13 cellular contexts compared by ENCODE assay signal in the genomic region with DNA sequence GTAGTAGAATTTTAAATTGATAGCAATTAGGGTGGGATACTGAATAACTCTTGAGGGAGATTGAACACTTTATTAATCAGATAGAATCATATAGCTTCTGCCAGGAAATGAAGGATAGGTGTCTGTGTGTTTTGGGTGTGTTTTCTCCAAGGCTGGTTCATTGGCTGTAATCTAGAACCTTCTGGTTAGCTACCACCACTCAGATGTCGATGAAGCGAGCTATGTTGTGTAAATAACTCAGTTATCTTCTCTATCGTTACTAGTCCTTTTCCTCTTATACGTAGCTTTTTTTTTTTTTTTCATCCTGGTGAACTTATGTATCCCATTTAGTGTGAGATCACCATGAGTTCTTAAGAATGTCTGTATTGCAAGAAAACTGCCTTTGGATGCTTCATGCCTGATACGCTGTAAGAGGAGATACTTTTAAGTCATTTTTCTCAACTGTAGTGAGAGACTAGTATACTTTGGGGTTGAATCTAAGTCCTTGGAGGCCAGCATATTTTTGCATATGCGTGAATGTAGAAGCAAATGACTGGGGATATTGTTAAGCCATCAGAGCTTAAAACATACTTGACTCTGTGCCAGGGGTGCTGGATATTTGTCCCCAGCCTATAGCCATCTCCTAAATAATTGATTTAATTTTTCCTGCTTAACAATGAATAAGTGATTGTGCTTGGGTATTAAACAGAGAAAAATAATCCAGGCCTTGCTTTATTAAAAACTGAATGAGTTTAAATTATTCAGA. TPM values are rescaled to one million over a fixed set of nuclear protein-coding genes. Genes with fewer than 3 reads are reported as not detected.
DNase-seq lines count a peak whose midpoint lies in the region; ATAC-seq and TF ChIP-seq lines count a peak whose summit lies in the region.
"Had no signal": no experiment of that assay in that cellular context is flagged by ENCODE, and none has a peak within 500 bp of the region (broad histone marks: within the 10 kb centered on the region; RNA-seq: fewer than 3 reads in every experiment).

No MANE protein-coding gene starts in this region.

- TF ChIP-seq CTCF in DOHH2 (IDR thresholded peaks at IDR 0.05; ENCODE audit: low read depth, low read length, poor library complexity, severe bottlenecking) (no peak), Loucy (conservative IDR thresholded peaks at IDR 0.05; ENCODE audit: low read length) (no peak), SK-N-SH (IDR thresholded peaks at IDR 0.05) (no peak)

- H3K79me2 ChIP-seq in DOHH2 (ENCODE audit: control insufficient read depth, low read length) = peaks cover 54% of the 10 kb centered on the region
- H3K79me2 ChIP-seq in Loucy (ENCODE audit: insufficient read depth, low read length) = peaks cover 85% of the 10 kb centered on the region
- H3K79me2 ChIP-seq in SK-N-SH (ENCODE audit: insufficient read depth) = peaks cover 18% of the 10 kb centered on the region

- no peak for DNase-seq in central memory CD8-positive, alpha-beta T cell (ENCODE audit: low spot score in 2 of 2)
- DNase-seq in NCI-H526 treated with DMSO at 0.1 percent for 48 hours (lab: John Stamatoyannopoulos, UW) (no peak), SK-N-SH (no peak)
- DNase-seq: activated CD4-positive, alpha-beta T cell treated with anti-CD3 and anti-CD28 coated beads for 48 hours; DND-41; H7; MG63; NCI-H524 treated with DMSO at 0.1 percent for 48 hours; nucleus accumbens had no signal

- no peak overlapping the region for H3K9ac ChIP-seq in Loucy (ENCODE audit: low read depth, low read length, poor library complexity, severe bottlenecking)
- no peak overlapping the region for H3K9ac ChIP-seq in skeletal muscle satellite cell (ENCODE audit: low read depth, low read length)
- H3K9ac ChIP-seq in SK-N-SH = no peak overlapping the region

- H3F3A ChIP-seq in DOHH2 (ENCODE audit: control insufficient read depth, insufficient read depth) (peaks cover 22% of the 10 kb centered on the region), Loucy (ENCODE audit: low read depth) (no peaks in the 10 kb centered on the region), SK-N-SH (replicated peaks; ENCODE audit: insufficient read depth) (no peaks in the 10 kb centered on the region)

- H3K36me3 Mint-ChIP-seq in central memory CD8-positive, alpha-beta T cell (ENCODE audit: insufficient read depth) = peaks cover 9% of the 10 kb centered on the region

- peaks cover 96% of the 10 kb centered on the region for H3K4me1 Mint-ChIP-seq in central memory CD8-positive, alpha-beta T cell

- CTCF ChIA-PET in SK-N-SH (lab: Yijun Ruan, JAX) = interaction anchor here (0.6 to 2.9 kb wide), 2 partner anchors 26 to 370 kb away, joined by 3 to 10 read pairs; a partner anchor contains a TSS

- H3K4me3 ChIP-seq in DOHH2 (ENCODE audit: low read length) = peak overlapping the region; percentile 77
- H3K4me3 ChIP-seq in Loucy (ENCODE audit: low read length, poor library complexity, severe bottlenecking) = no peak overlapping the region
- H3K4me3 ChIP-seq in skeletal muscle satellite cell (ENCODE audit: low read length) = peak overlapping the region; percentile 79
- no peak overlapping the region for H3K4me3 ChIP-seq in SK-N-SH (ENCODE audit: low read depth in 2 of 2, low read length in 1 of 2)

- 97% methylated on average over 6 of the region's 6 CpGs for WGBS in SK-N-SH (ENCODE audit: low lambda C conversion rate)

- no peaks in the 10 kb centered on the region for H3K36me3 ChIP-seq in DOHH2 (ENCODE audit: control insufficient read depth, low read length)
- H3K36me3 ChIP-seq in Loucy (ENCODE audit: insufficient read depth, low read length) = no peaks in the 10 kb centered on the region
- no peaks in the 10 kb centered on the region for H3K36me3 ChIP-seq in skeletal muscle satellite cell (ENCODE audit: insufficient read depth, low read length)
- H3K36me3 ChIP-seq in SK-N-SH (replicated peaks in 1 of 2; ENCODE audit: control insufficient read depth in 1 of 2, insufficient read depth in 2 of 2, low read length in 1 of 2) = no peaks in the 10 kb centered on the region
- H3K36me3 ChIP-seq: MG63 had no signal

- H3K9me2 ChIP-seq in DOHH2 (replicated peaks; ENCODE audit: control insufficient read depth, low read length) = no peaks in the 10 kb centered on the region
- H3K9me2 ChIP-seq in Loucy (replicated peaks; ENCODE audit: low read depth, low read length) = no peaks in the 10 kb centered on the region
- H3K9me2 ChIP-seq in SK-N-SH = no peaks in the 10 kb centered on the region

- no peak overlapping the region for H2AFZ ChIP-seq in Loucy (ENCODE audit: low read length)
- H2AFZ ChIP-seq in SK-N-SH (ENCODE audit: low read depth) = no peak overlapping the region

- H3K4me1 ChIP-seq in DOHH2 (ENCODE audit: control insufficient read depth, low read length) (peaks cover 81% of the 10 kb centered on the region), Loucy (ENCODE audit: insufficient read depth, low read length, poor library complexity, severe bottlenecking) (peaks cover 31% of the 10 kb centered on the region), skeletal muscle satellite cell (ENCODE audit: control insufficient read depth, insufficient read depth, low read length) (peaks cover 40% of the 10 kb centered on the region), SK-N-SH (ENCODE audit: control insufficient read depth in 1 of 2, insufficient read depth in 2 of 2, low read depth in 1 of 2, low read length in 1 of 2) (peaks cover 0 to 4% of the 10 kb centered on the region in 2 experiments; a peak in 2 of 4 replicates)

- ATAC-seq in central memory CD8-positive, alpha-beta T cell (replicated peaks; ENCODE audit: extremely low read depth, poor library complexity, severe bottlenecking) = peak; percentile 45
- no peak for ATAC-seq in HG03571 (IDR thresholded peaks at IDR 0.05; ENCODE audit: unreplicated experiment)

- H4K20me1 ChIP-seq in DOHH2 (ENCODE audit: control insufficient read depth, insufficient read depth, low read depth, low read length) = 0 out of 2 replicates have a peak, but pooled peaks cover 13% of the 10 kb centered on the region
- peaks cover 9% of the 10 kb centered on the region for H4K20me1 ChIP-seq in Loucy (ENCODE audit: insufficient read depth, low read length, poor library complexity, severe bottlenecking)
- no peaks in the 10 kb centered on the region for H4K20me1 ChIP-seq in SK-N-SH (ENCODE audit: insufficient read depth)

- H3K27ac ChIP-seq in DOHH2 (ENCODE audit: low read depth, low read length) (no peak overlapping the region), SK-N-SH (ENCODE audit: low read depth in 2 of 2, low read length in 1 of 2) (no peak overlapping the region)

- H3K27ac Mint-ChIP-seq in central memory CD8-positive, alpha-beta T cell (ENCODE audit: low read depth) = peak overlapping the region; percentile 89

- H3K27me3 ChIP-seq in DOHH2 (ENCODE audit: control insufficient read depth, low read length) (peaks cover 6% of the 10 kb centered on the region; the same call in 1 of the 2 replicates), Loucy (ENCODE audit: insufficient read depth, low read length, poor library complexity, severe bottlenecking) (no peaks in the 10 kb centered on the region), skeletal muscle satellite cell (ENCODE audit: control insufficient read depth, insufficient read depth, low read length) (no peaks in the 10 kb centered on the region), SK-N-SH (ENCODE audit: insufficient read depth) (no peaks in the 10 kb centered on the region)
- H3K27me3 ChIP-seq: MG63 had no signal

- H3K4me3 Mint-ChIP-seq in central memory CD8-positive, alpha-beta T cell = peak overlapping the region; percentile 96

- TF ChIP-seq EP300 in SK-N-SH (IDR thresholded peaks at IDR 0.05; ENCODE audit: borderline replicate concordance in 1 of 2, low read depth in 1 of 2, low read length in 1 of 2) = no peak

- no peaks in the 10 kb centered on the region for H3K9me3 Mint-ChIP-seq in central memory CD8-positive, alpha-beta T cell

- POLR2A ChIA-PET in SK-N-SH (lab: Yijun Ruan, JAX) = no interaction called here

- no peaks in the 10 kb centered on the region for H3K27me3 Mint-ChIP-seq in central memory CD8-positive, alpha-beta T cell

- H3K9me3 ChIP-seq in DOHH2 (ENCODE audit: control insufficient read depth, insufficient read depth, low read length) (no peaks in the 10 kb centered on the region), Loucy (ENCODE audit: insufficient read depth, low read depth, low read length) (no peaks in the 10 kb centered on the region), skeletal muscle satellite cell (replicated peaks; ENCODE audit: low read length) (no peaks in the 10 kb centered on the region), SK-N-SH (no peaks in the 10 kb centered on the region)
- H3K9me3 ChIP-seq: MG63 had no signal

- peak overlapping the region; percentile 98 for H3K4me2 ChIP-seq in DOHH2 (ENCODE audit: low read length)
- peak overlapping the region; percentile 24 for H3K4me2 ChIP-seq in Loucy (ENCODE audit: low read depth, low read length, poor library complexity, severe bottlenecking)
- H3K4me2 ChIP-seq in skeletal muscle satellite cell (ENCODE audit: low read length) = peak overlapping the region; percentile 98
- H3K4me2 ChIP-seq in SK-N-SH = no peak overlapping the region

- no peak for TF ChIP-seq RAD21 in SK-N-SH (IDR thresholded peaks at IDR 0.05; ENCODE audit: low read length)

TF ChIP-seq in SK-N-SH, 30 proteins besides CTCF, POLR2A, EP300 and RAD21 (continues in another document):
- TF ChIP-seq FOXM1 (IDR thresholded peaks at IDR 0.05; ENCODE audit: low read depth) (no peak), POLR2AphosphoS5 (IDR thresholded peaks at IDR 0.05; ENCODE audit: low read depth, low read length) (no peak)
- TF ChIP-seq, protein P1, sequence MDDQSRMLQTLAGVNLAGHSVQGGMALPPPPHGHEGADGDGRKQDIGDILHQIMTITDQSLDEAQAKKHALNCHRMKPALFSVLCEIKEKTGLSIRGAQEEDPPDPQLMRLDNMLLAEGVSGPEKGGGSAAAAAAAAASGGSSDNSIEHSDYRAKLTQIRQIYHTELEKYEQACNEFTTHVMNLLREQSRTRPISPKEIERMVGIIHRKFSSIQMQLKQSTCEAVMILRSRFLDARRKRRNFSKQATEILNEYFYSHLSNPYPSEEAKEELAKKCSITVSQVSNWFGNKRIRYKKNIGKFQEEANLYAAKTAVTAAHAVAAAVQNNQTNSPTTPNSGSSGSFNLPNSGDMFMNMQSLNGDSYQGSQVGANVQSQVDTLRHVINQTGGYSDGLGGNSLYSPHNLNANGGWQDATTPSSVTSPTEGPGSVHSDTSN (IDR thresholded peaks at IDR 0.05) = no peak

RNA-seq across cellular contexts. Expression of a gene that starts 2.2 kb away (rescaled TPM):
- 20.5 and 25.1 TPM in 2 replicates for total RNA-seq in skeletal muscle satellite cell (2012; rRNA removed)
- polyA plus RNA-seq in SK-N-SH (2012; rRNA removed) = 28.3 and 31.3 TPM in 2 replicates
- 33.8 and 41.5 TPM in 2 replicates for polyA plus RNA-seq in SK-N-SH (2012; cell fraction: cytosol; rRNA removed)
- polyA plus RNA-seq in SK-N-SH (2012; cell fraction: nucleus; rRNA removed) = 11.7 and 15.5 TPM in 2 replicates

Comparison
In these comparisons a context has a peak if more than half of its experiments do, and no peak if none do; other contexts are left out.
1. H3K4me3 ChIP-seq: peak in DOHH2 (single experiment) and skeletal muscle satellite cell (single experiment); none in Loucy (single experiment) and SK-N-SH (0 of 2).